ENCODE assay signal across 19 cellular contexts in genomic region chr2:18599509-18600254, GRCh38. TPM values are rescaled to one million over a fixed set of nuclear protein-coding genes. Genes with fewer than 3 reads are reported as not detected.
DNase-seq lines count a peak whose midpoint lies in the region; ATAC-seq and TF ChIP-seq lines count a peak whose summit lies in the region.
"Had no signal": no experiment of that assay in that cellular context is flagged by ENCODE, and none has a peak within 500 bp of the region (broad histone marks: within the 10 kb centered on the region; RNA-seq: fewer than 3 reads in every experiment).

No MANE protein-coding gene starts in this region.

- intact Hi-C loops in right cardiac atrium (cut with DNase I): no loop called here

- H3K9me3 ChIP-seq in right cardiac atrium (ENCODE audit: control insufficient read depth, low read length) (no peaks in the 10 kb centered on the region), suprapubic skin (no peaks in the 10 kb centered on the region)
- H3K9me3 ChIP-seq: Caco-2 had no signal

- no peak for TF ChIP-seq POLR2A in suprapubic skin (IDR thresholded peaks at IDR 0.05)

- H3K36me3 ChIP-seq in suprapubic skin: no peaks in the 10 kb centered on the region

- H3K27me3 ChIP-seq in right cardiac atrium (ENCODE audit: control insufficient read depth, insufficient read depth): no peaks in the 10 kb centered on the region
- no peaks in the 10 kb centered on the region for H3K27me3 ChIP-seq in suprapubic skin

- no peak overlapping the region for H3K27ac ChIP-seq in right cardiac atrium (ENCODE audit: low read length)
- H3K27ac ChIP-seq in suprapubic skin: no peak overlapping the region

- H3K4me1 ChIP-seq in right cardiac atrium (ENCODE audit: control insufficient read depth, insufficient read depth, low read length) (peaks cover 6% of the 10 kb centered on the region), suprapubic skin (peaks cover 3% of the 10 kb centered on the region)
- H3K4me1 ChIP-seq: Caco-2 had no signal

- H3K4me3 ChIP-seq in HFF-Myc (replicated peaks; ENCODE audit: low read depth, low read length) (no peak overlapping the region), right cardiac atrium (ENCODE audit: low read length) (no peak overlapping the region), suprapubic skin (no peak overlapping the region)

- TF ChIP-seq EP300 in suprapubic skin (IDR thresholded peaks at IDR 0.05): no peak

- no peak for TF ChIP-seq CTCF in HFF-Myc (IDR thresholded peaks at IDR 0.05; ENCODE audit: low read depth, low read length, missing control alignments)
- no peak for TF ChIP-seq CTCF in suprapubic skin (IDR thresholded peaks at IDR 0.05)

- DNase-seq in AG08395 (ENCODE audit: low spot score) (peak; percentile 83), HFF-Myc (ENCODE audit: extremely low read depth, low read depth) (peak; percentile 70), dedifferentiated amniotic fluid mesenchymal stem cell (ENCODE audit: extremely low spot score) (peak; percentile 65), right cardiac atrium (peak in 1 of 3 donors; percentile 9), NK-92 (lab: John Stamatoyannopoulos, UW; ENCODE audit: unreplicated experiment) (no peak), NCI-H2029 treated with DMSO at 0.1 percent for 48 hours (lab: John Stamatoyannopoulos, UW) (no peak), suprapubic skin (ENCODE audit: low spot score in 2 of 2) (no peak)
- DNase-seq: activated CD4-positive, alpha-beta T cell treated with anti-CD3 and anti-CD28 coated beads, Interleukin-2, amount 50 U/mL, for 1 hour; activated naive CD4-positive, alpha-beta T cell treated with anti-CD3 and anti-CD28 coated beads, Interleukin-2, amount 50 U/mL, for 16 hours; activated T-cell treated with anti-CD3 and anti-CD28 coated beads, Interleukin-2, amount 50 U/mL, for 1 hour; Caco-2; glutamatergic neuron; H9; mesendoderm; NCI-H2081 treated with DMSO at 0.1 percent for 48 hours; NCI-H526 treated with DMSO at 0.1 percent for 48 hours had no signal

- 41% methylated on average over 2 of the region's 2 CpGs for WGBS in right cardiac atrium
- 25% methylated on average over 2 of the region's 2 CpGs for WGBS in suprapubic skin

- peak; percentile 16 to 26 for ATAC-seq in right cardiac atrium
- ATAC-seq in GM19395 (IDR thresholded peaks at IDR 0.05; ENCODE audit: unreplicated experiment): no peak
- ATAC-seq: Panc1 had no signal

RNA-seq across cellular contexts. Expression of gene NT5C1B, which starts 10.3 kb away (rescaled TPM):
- total RNA-seq in right cardiac atrium (not detected), suprapubic skin (not detected)
- polyA plus RNA-seq in right cardiac atrium: not detected
- total RNA-seq: Caco-2, H9, pulmonary artery endothelial cell had no signal

RNA-seq across cellular contexts. Expression of gene RDH14, which starts 39.2 kb away (rescaled TPM):
- total RNA-seq in right cardiac atrium (10 to 100 TPM; 45.3 to 55.6 (median 47.9) TPM), suprapubic skin (10 to 100 TPM; 13.4 to 18.6 (median 15.1) TPM)
- 53.9 TPM for polyA plus RNA-seq in right cardiac atrium

Comparison
In these comparisons a context has a peak if more than half of its experiments do, and no peak if none do; other contexts are left out.
1. DNase-seq: peak in AG08395 (single experiment), HFF-Myc (single experiment) and dedifferentiated amniotic fluid mesenchymal stem cell (single experiment); none in NK-92 (single experiment), NCI-H2029 treated with DMSO at 0.1 percent for 48 hours (single experiment) and suprapubic skin (0 of 2).